Comparison of ENCODE assay signal across 5 cellular contexts in the genomic region with DNA sequence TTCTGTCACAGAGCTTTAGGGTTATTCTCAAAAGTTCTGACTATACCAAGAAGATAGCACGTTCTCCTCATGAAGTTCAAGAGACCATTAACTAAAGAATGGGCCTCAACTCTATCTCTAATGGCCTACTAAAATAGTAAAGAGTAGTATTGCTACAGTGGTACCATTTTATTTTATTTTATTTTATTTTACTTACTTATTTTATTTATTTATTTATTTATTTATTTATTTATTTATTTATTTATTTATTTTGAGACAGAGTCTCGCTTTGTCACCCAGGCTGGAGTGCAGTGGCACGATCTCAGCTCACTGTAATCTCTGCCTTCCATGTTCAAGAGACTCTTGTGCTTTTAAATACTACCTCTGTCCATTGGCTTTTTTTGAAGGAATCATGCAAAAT. TPM values are rescaled to one million over a fixed set of nuclear protein-coding genes. Genes with fewer than 3 reads are reported as not detected.
"Had no signal": no experiment of that assay in that cellular context is flagged by ENCODE, and none has a peak within 500 bp of the region (broad histone marks: within the 10 kb centered on the region; RNA-seq: fewer than 3 reads in every experiment).

No MANE protein-coding gene starts in this region.

RNA-seq across cellular contexts. Expression of a gene that starts 52.5 kb away (rescaled TPM):
- total RNA-seq: HepG2, HT-29, HT1080, K562 had no signal
- polyA plus RNA-seq: HepG2, IgD-negative memory B cell had no signal
